Comparison of ENCODE assay signal across 1 cellular context in genomic region chr3:127598841-127599570, GRCh38.
A peak's percentile ranks its signal among the peaks of the same experiment; 100 is the strongest.
TF ChIP-seq lines count a peak whose summit lies in the region.

No MANE protein-coding gene starts in this region.

TF ChIP-seq in HepG2, 621 proteins besides CTCF, POLR2A, EP300 and RAD21:
- TF ChIP-seq XBP1 (CRISPR knock-in tag; IDR thresholded peaks at IDR 0.05) (no peak), SMC3 (IDR thresholded peaks at IDR 0.05; ENCODE audit: low read length) (no peak), HMGA1 (CRISPR knock-in tag; conservative IDR thresholded peaks at IDR 0.05) (no peak), ZNF768 (CRISPR knock-in tag; IDR thresholded peaks at IDR 0.05) (peak; percentile 27; the same call in 1 of the 2 replicates), TFAP4 (IDR thresholded peaks at IDR 0.05; ENCODE audit: borderline replicate concordance, low read depth) (peak; percentile 63; the same call in 1 of the 2 replicates), ZC3H13 (CRISPR knock-in tag; IDR thresholded peaks at IDR 0.05) (0 out of 2 replicates have a peak, but pooled peaks have one; percentile 60)
- TF ChIP-seq, protein P1, sequence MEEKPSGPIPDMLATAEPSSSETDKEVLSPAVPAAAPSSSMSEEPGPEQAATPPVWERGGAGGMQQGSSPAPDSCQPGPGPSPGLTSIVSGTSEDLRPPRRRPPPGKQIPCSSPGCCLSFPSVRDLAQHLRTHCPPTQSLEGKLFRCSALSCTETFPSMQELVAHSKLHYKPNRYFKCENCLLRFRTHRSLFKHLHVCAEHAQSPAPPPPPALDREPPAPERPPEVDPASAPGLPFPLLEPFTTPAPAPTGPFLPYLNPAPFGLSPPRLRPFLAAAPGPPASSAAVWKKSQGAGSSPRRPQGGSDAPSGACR (CRISPR knock-in tag; IDR thresholded peaks at IDR 0.05): 0 out of 2 replicates have a peak, but pooled peaks have one; percentile 4
